In the genomic region with DNA sequence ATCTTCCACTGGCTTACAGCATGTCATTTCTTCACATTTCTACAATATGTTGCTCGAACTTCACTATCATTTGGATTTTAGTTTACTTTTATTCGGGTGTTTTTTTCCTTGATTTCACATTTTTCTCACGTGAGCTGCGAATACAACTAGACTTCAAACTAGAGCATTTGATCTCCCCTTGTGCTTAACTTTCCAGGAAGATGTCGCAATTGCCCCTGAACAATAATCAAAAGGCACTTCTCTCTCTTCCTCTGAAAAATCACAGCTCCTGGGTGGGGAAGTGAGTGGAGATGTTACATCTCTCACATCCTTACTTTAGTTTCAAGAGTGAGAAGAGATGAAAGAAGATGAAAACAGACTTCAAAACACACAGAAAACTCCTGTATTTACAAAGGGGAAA, we compare ENCODE assay signal across 19 cellular contexts.
A peak's percentile ranks its signal among the peaks of the same experiment; 100 is the strongest.
DNase-seq lines count a peak whose midpoint lies in the region; ATAC-seq, FAIRE-seq and TF ChIP-seq lines count a peak whose summit lies in the region.
"Had no signal": no experiment of that assay in that cellular context is flagged by ENCODE, and none has a peak within 500 bp of the region (broad histone marks: within the 10 kb centered on the region; RNA-seq: fewer than 3 reads in every experiment).

No MANE protein-coding gene starts in this region.

- H3K9ac ChIP-seq in HepG2 (ENCODE audit: insufficient read depth, low read depth, low read length): no peak overlapping the region
- no peak overlapping the region for H3K9ac ChIP-seq in PC-3 (ENCODE audit: low read length)
- no peak overlapping the region for H3K9ac ChIP-seq in K562 (ENCODE audit: insufficient read depth in 1 of 2, low read depth in 2 of 2, low read length in 2 of 2)
- H3K9ac ChIP-seq in SK-N-SH: no peak overlapping the region

- CTCF ChIA-PET in HepG2 (lab: Yijun Ruan, JAX; ENCODE audit: low intra/inter-chr PET ratio, low total read pairs) (no interaction called here), PC-3 (lab: Charles Lee) (no interaction called here), K562 (lab: Yijun Ruan, JAX; ENCODE audit: low intra/inter-chr PET ratio) (no interaction called here), HEK293T (lab: Yijun Ruan, JAX) (no interaction called here), SK-N-SH (lab: Yijun Ruan, JAX) (no interaction called here)

- no peak for TF ChIP-seq POLR2A in HepG2 (IDR thresholded peaks at IDR 0.05; ENCODE audit: insufficient read depth in 1 of 2, low read depth in 2 of 2, low read length in 2 of 2)
- no peak for TF ChIP-seq POLR2A in right lobe of liver (IDR thresholded peaks at IDR 0.05)
- TF ChIP-seq POLR2A in K562 (conservative IDR thresholded peaks at IDR 0.05): no peak

- POLR2A ChIA-PET in HepG2 (lab: Yijun Ruan, JAX): no interaction called here
- POLR2A ChIA-PET in PC-3 (lab: Charles Lee; ENCODE audit: unreplicated experiment): no interaction called here
- POLR2A ChIA-PET in K562 (lab: Yijun Ruan, JAX): no interaction called here
- POLR2A ChIA-PET in HEK293T (lab: Yijun Ruan, JAX): no interaction called here
- POLR2A ChIA-PET in SK-N-SH (lab: Yijun Ruan, JAX): no interaction called here

- no TSS peak for BruUV-seq in HepG2 (replicated peaks; lab: Mats Ljungman, UMichigan)
- BruUV-seq in PC-3 (replicated peaks; lab: Mats Ljungman, UMichigan): no TSS peak
- no TSS peak for BruUV-seq in K562 (replicated peaks; lab: Mats Ljungman, UMichigan)

- H3K36me3 ChIP-seq in HepG2 (replicated peaks in 1 of 2; ENCODE audit: control insufficient read depth in 1 of 2, insufficient read depth in 2 of 2, low read length in 2 of 2) (no peaks in the 10 kb centered on the region), right lobe of liver (no peaks in the 10 kb centered on the region), PC-3 (ENCODE audit: low read depth, low read length) (no peaks in the 10 kb centered on the region), K562 (ENCODE audit: control insufficient read depth, insufficient read depth, low read length) (no peaks in the 10 kb centered on the region), SK-N-SH (replicated peaks in 1 of 2; ENCODE audit: control insufficient read depth in 1 of 2, insufficient read depth in 2 of 2, low read length in 1 of 2) (no peaks in the 10 kb centered on the region)
- H3K36me3 ChIP-seq: HAP-1 had no signal

- no peak for DNase-seq in HepG2 (ENCODE audit: low spot score)
- no peak for DNase-seq in right lobe of liver
- DNase-seq in PC-3: no peak
- DNase-seq in K562 (ENCODE audit: extremely low read depth in 1 of 4, low spot score in 3 of 4): no peak
- no peak for DNase-seq in HEK293T (ENCODE audit: extremely low spot score)
- no peak for DNase-seq in SK-N-SH
- no peak for DNase-seq in 8988T
- DNase-seq: C1 segment of cervical spinal cord; Caco-2; CD4-positive, alpha-beta memory T cell; DMS153; DND-41; GOT3 had no signal

- H3K4me3 ChIP-seq in HepG2 (replicated peaks in 1 of 3; ENCODE audit: insufficient read depth in 1 of 3, low read depth in 2 of 3, low read length in 3 of 3): no peak overlapping the region
- no peak overlapping the region for H3K4me3 ChIP-seq in right lobe of liver
- H3K4me3 ChIP-seq in PC-3 (ENCODE audit: low read length): no peak overlapping the region
- no peak overlapping the region for H3K4me3 ChIP-seq in K562
- H3K4me3 ChIP-seq in SK-N-SH (ENCODE audit: low read depth in 2 of 2, low read length in 1 of 2): no peak overlapping the region
- H3K4me3 ChIP-seq: A549, HAP-1 had no signal

- H3K9me3 ChIP-seq in HepG2 (ENCODE audit: low read length): no peaks in the 10 kb centered on the region
- H3K9me3 ChIP-seq in right lobe of liver: no peaks in the 10 kb centered on the region
- H3K9me3 ChIP-seq in PC-3 (ENCODE audit: low read length): no peaks in the 10 kb centered on the region
- H3K9me3 ChIP-seq in K562 (replicated peaks; ENCODE audit: control insufficient read depth, insufficient read depth, low read depth, low read length): no peaks in the 10 kb centered on the region
- no peaks in the 10 kb centered on the region for H3K9me3 ChIP-seq in SK-N-SH
- H3K9me3 ChIP-seq: A549, Caco-2, HAP-1 had no signal

- TF ChIP-seq EP300 in HepG2 (IDR thresholded peaks at IDR 0.05; ENCODE audit: low read depth in 2 of 2, low read length in 2 of 2) (no peak), HepG2 (CRISPR knock-in tag; IDR thresholded peaks at IDR 0.05; ENCODE audit: borderline replicate concordance) (no peak), K562 (IDR thresholded peaks at IDR 0.05; ENCODE audit: low read length) (no peak), SK-N-SH (IDR thresholded peaks at IDR 0.05; ENCODE audit: borderline replicate concordance in 1 of 2, low read depth in 1 of 2, low read length in 1 of 2) (no peak)

- H3F3A ChIP-seq in PC-3 (ENCODE audit: low read length, unreplicated experiment) (no peaks in the 10 kb centered on the region), SK-N-SH (replicated peaks; ENCODE audit: insufficient read depth) (no peaks in the 10 kb centered on the region)

- H3K27me3 ChIP-seq in HepG2 (ENCODE audit: control insufficient read depth in 1 of 2, insufficient read depth in 2 of 2, low read length in 2 of 2) (no peaks in the 10 kb centered on the region), right lobe of liver (no peaks in the 10 kb centered on the region), PC-3 (ENCODE audit: low read length) (no peaks in the 10 kb centered on the region), K562 (ENCODE audit: control insufficient read depth in 2 of 2, insufficient read depth in 2 of 2, low read length in 2 of 2) (no peaks in the 10 kb centered on the region), SK-N-SH (ENCODE audit: insufficient read depth) (no peaks in the 10 kb centered on the region)

- intact Hi-C loops in HepG2 (cut with micrococcal nuclease; ENCODE audit: unreplicated experiment): no loop called here
- intact Hi-C loops in right lobe of liver (cut with DNase I): no loop called here
- intact Hi-C loops in PC-3 (cut with micrococcal nuclease): no loop called here
- intact Hi-C loops in K562 (cut with micrococcal nuclease): no loop called here

- no peak for ATAC-seq in HepG2
- no peak for ATAC-seq in right lobe of liver
- ATAC-seq in PC-3: no peak
- ATAC-seq in K562: no peak
- ATAC-seq: A549 had no signal

- no peak for TF ChIP-seq RAD21 in HepG2 (CRISPR knock-in tag; IDR thresholded peaks at IDR 0.05)
- TF ChIP-seq RAD21 in K562 (CRISPR knock-in tag; conservative IDR thresholded peaks at IDR 0.05 in 1 of 2, IDR thresholded peaks at IDR 0.05 in 1 of 2): no peak
- no peak for TF ChIP-seq RAD21 in SK-N-SH (IDR thresholded peaks at IDR 0.05; ENCODE audit: low read length)

- no peak overlapping the region for H3K4me2 ChIP-seq in HepG2 (ENCODE audit: low read depth, low read length)
- no peak overlapping the region for H3K4me2 ChIP-seq in PC-3 (ENCODE audit: low read length)
- no peak overlapping the region for H3K4me2 ChIP-seq in K562 (ENCODE audit: insufficient read depth, low read length)
- no peak overlapping the region for H3K4me2 ChIP-seq in SK-N-SH
- H3K4me2 ChIP-seq: A549 had no signal

- in situ Hi-C loops in HepG2 (cut with HindIII; ENCODE audit: extremely low pct_ligation_motif_present, low pct_unique_long_range_greater_than_20kb): no loop called here
- in situ Hi-C loops in K562 (cut with MboI): no loop called here

- no peaks in the 10 kb centered on the region for H3K4me1 ChIP-seq in HepG2 (ENCODE audit: insufficient read depth, low read length)
- H3K4me1 ChIP-seq in right lobe of liver: no peaks in the 10 kb centered on the region
- H3K4me1 ChIP-seq in PC-3 (ENCODE audit: insufficient read depth, low read length): peaks cover 6% of the 10 kb centered on the region
- H3K4me1 ChIP-seq in K562 (replicated peaks in 1 of 2; ENCODE audit: control insufficient read depth in 2 of 2, insufficient read depth in 2 of 2, low read length in 2 of 2): no peaks in the 10 kb centered on the region
- H3K4me1 ChIP-seq in SK-N-SH (ENCODE audit: control insufficient read depth in 1 of 2, insufficient read depth in 2 of 2, low read depth in 1 of 2, low read length in 1 of 2): no peaks in the 10 kb centered on the region
- H3K4me1 ChIP-seq: A549, Caco-2, HAP-1 had no signal

- H3K27ac ChIP-seq in HepG2 (ENCODE audit: extremely low read length, insufficient read depth, low read length): no peak overlapping the region
- H3K27ac ChIP-seq in right lobe of liver: no peak overlapping the region
- no peak overlapping the region for H3K27ac ChIP-seq in PC-3 (ENCODE audit: low read length)
- no peak overlapping the region for H3K27ac ChIP-seq in K562 (ENCODE audit: extremely low read depth, low read depth, low read length)
- no peak overlapping the region for H3K27ac ChIP-seq in SK-N-SH (ENCODE audit: low read depth in 2 of 2, low read length in 1 of 2)
- H3K27ac ChIP-seq: 22Rv1, A549 had no signal

- FAIRE-seq in HepG2 (lab: Jason Lieb, UNC): no peak
- FAIRE-seq in K562 (lab: Jason Lieb, UNC): no peak
- FAIRE-seq: A549, G401.6, GM12892, H54 had no signal

- H2AFZ ChIP-seq in HepG2 (ENCODE audit: low read length): no peak overlapping the region
- H2AFZ ChIP-seq in PC-3 (ENCODE audit: low read length): peak overlapping the region; percentile 37; the same call in 1 of the 2 replicates
- H2AFZ ChIP-seq in K562 (ENCODE audit: low read depth, low read length): no peak overlapping the region
- H2AFZ ChIP-seq in SK-N-SH (ENCODE audit: low read depth): no peak overlapping the region

- 1% methylated on average over 5 of the region's 5 CpGs for WGBS in HepG2 (ENCODE audit: low lambda C conversion rate)
- WGBS in right lobe of liver (ENCODE audit: insufficient coverage, low coverage, low lambda C conversion rate, missing lambda C conversion rate): 59% methylated on average over 5 of the region's 5 CpGs
- WGBS in K562 (ENCODE audit: insufficient coverage, low coverage, missing lambda C conversion rate): 4% methylated on average over 5 of the region's 5 CpGs
- WGBS in SK-N-SH (ENCODE audit: low lambda C conversion rate): 29% methylated on average over 5 of the region's 5 CpGs

- H3K9me1 ChIP-seq in K562 (ENCODE audit: control insufficient read depth, insufficient read depth, low read length): no peaks in the 10 kb centered on the region

- H3K79me2 ChIP-seq in HepG2 (ENCODE audit: insufficient read depth, low read length) (no peaks in the 10 kb centered on the region), PC-3 (ENCODE audit: low read length) (no peaks in the 10 kb centered on the region), K562 (ENCODE audit: control insufficient read depth, insufficient read depth, low read length) (no peaks in the 10 kb centered on the region), SK-N-SH (ENCODE audit: insufficient read depth) (no peaks in the 10 kb centered on the region)

- H3K9me2 ChIP-seq in PC-3 (replicated peaks; ENCODE audit: low read length): no peaks in the 10 kb centered on the region
- no peaks in the 10 kb centered on the region for H3K9me2 ChIP-seq in SK-N-SH

- H4K20me1 ChIP-seq in HepG2 (ENCODE audit: insufficient read depth, low read length) (no peaks in the 10 kb centered on the region), PC-3 (ENCODE audit: low read length) (no peaks in the 10 kb centered on the region), K562 (replicated peaks; ENCODE audit: control insufficient read depth, insufficient read depth, low read length) (no peaks in the 10 kb centered on the region), SK-N-SH (ENCODE audit: insufficient read depth) (no peaks in the 10 kb centered on the region)

- no peak for TF ChIP-seq CTCF in HepG2 (CRISPR knock-in tag; IDR thresholded peaks at IDR 0.05)
- TF ChIP-seq CTCF in right lobe of liver (IDR thresholded peaks at IDR 0.05): no peak
- TF ChIP-seq CTCF in PC-3 (conservative IDR thresholded peaks at IDR 0.05; ENCODE audit: low read depth, low read length): no peak
- no peak for TF ChIP-seq CTCF in K562 (IDR thresholded peaks at IDR 0.05 in 2 of 3, conservative IDR thresholded peaks at IDR 0.05 in 1 of 3; ENCODE audit: insufficient read depth in 2 of 3, low read depth in 1 of 3, low read length in 3 of 3)
- no peak for TF ChIP-seq CTCF in SK-N-SH (IDR thresholded peaks at IDR 0.05)
